ENCODE assay signal across 1 cellular context in the genomic region with DNA sequence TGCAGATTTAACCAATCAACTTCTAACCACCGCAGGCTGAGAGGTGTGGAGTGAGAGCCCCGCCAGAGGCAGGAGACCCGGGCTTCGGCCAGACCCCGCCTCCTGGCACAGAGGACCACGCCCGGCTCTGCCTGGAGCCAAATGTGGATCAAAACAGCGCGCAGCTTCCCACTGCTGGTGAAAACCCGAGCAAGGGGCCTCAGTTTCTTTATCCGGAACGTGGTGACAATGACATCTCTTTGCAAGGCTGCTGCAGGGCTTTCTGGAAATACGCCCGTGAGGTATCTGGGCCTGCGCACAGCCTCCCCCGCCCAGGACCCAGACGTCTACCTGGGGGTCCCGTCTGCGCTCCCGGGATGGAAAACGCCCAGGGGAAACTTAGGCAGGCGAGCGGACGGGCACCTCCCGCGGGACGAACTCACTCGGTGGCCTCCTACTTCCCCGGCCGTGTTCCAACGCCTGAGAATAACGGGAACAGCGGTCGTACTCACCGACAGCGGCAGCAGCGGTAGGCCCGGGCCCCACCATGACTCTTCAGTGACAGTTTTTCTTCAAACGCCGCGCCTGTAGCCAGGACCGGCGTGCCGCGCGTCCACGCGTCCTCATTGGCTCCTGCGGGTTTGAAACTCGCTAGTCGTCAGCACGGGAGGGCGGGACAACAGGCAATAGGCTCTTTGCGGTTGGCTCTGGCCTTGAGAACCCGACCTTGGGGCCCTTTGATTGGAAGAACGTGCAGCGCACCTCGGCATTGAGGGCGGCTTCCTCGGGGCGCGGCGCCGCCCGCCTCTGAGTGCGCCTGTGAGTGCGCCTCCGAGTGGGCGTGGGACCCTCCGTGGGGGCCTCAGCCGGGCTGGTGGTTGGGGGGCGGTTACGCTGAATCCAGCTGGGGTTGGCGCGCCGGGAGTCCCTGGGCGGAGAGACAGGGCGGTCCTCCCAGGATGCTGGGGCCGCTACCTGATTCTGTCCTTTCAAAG.
TF ChIP-seq lines count a peak whose summit lies in the region.

A gene with protein sequence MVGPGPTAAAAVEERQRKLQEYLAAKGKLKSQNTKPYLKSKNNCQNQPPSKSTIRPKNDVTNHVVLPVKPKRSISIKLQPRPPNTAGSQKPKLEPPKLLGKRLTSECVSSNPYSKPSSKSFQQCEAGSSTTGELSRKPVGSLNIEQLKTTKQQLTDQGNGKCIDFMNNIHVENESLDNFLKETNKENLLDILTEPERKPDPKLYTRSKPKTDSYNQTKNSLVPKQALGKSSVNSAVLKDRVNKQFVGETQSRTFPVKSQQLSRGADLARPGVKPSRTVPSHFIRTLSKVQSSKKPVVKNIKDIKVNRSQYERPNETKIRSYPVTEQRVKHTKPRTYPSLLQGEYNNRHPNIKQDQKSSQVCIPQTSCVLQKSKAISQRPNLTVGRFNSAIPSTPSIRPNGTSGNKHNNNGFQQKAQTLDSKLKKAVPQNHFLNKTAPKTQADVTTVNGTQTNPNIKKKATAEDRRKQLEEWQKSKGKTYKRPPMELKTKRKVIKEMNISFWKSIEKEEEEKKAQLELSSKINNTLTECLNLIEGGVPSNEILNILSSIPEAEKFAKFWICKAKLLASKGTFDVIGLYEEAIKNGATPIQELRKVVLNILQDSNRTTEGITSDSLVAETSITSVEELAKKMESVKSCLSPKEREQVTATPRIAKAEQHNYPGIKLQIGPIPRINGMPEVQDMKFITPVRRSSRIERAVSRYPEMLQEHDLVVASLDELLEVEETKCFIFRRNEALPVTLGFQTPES (minus strand): TSS at position 539 of the 974 bp plus-strand sequence. CDS start 11 bp downstream, at position 528.

TF ChIP-seq in GM12878, 131 proteins besides CTCF, POLR2A, EP300 and RAD21 (continued from another document and continues in another):
- TF ChIP-seq, protein P1, sequence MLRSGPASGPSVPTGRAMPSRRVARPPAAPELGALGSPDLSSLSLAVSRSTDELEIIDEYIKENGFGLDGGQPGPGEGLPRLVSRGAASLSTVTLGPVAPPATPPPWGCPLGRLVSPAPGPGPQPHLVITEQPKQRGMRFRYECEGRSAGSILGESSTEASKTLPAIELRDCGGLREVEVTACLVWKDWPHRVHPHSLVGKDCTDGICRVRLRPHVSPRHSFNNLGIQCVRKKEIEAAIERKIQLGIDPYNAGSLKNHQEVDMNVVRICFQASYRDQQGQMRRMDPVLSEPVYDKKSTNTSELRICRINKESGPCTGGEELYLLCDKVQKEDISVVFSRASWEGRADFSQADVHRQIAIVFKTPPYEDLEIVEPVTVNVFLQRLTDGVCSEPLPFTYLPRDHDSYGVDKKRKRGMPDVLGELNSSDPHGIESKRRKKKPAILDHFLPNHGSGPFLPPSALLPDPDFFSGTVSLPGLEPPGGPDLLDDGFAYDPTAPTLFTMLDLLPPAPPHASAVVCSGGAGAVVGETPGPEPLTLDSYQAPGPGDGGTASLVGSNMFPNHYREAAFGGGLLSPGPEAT (IDR thresholded peaks at IDR 0.05; ENCODE audit: low read depth): peak; percentile 50; the same call in 1 of the 2 replicates
- TF ChIP-seq TCF3 (IDR thresholded peaks at IDR 0.05; ENCODE audit: borderline replicate concordance, insufficient read depth, low read depth, low read length) (no peak), ETV6 (conservative IDR thresholded peaks at IDR 0.05 in 1 of 2, IDR thresholded peaks at IDR 0.05 in 1 of 2; ENCODE audit: borderline replicate concordance in 1 of 2, low read depth in 1 of 2) (no peak), ZNF217 (IDR thresholded peaks at IDR 0.05) (no peak), TCF12 (IDR thresholded peaks at IDR 0.05; ENCODE audit: low read depth, low read length) (no peak), HCFC1 (IDR thresholded peaks at IDR 0.05; ENCODE audit: low read length) (no peak; the same call in 1 of the 2 replicates), BRCA1 (IDR thresholded peaks at IDR 0.05; ENCODE audit: low read depth, low read length) (no peak), NFYA (IDR thresholded peaks at IDR 0.05; ENCODE audit: borderline replicate concordance, low read depth, low read length) (peak; percentile 72), ESRRA (IDR thresholded peaks at IDR 0.05; ENCODE audit: low read length) (no peak), MYC (IDR thresholded peaks at IDR 0.05; ENCODE audit: insufficient read depth, insufficient read length, insufficient replicate concordance, low read length, severe bottlenecking) (no peak), FOXK2 (IDR thresholded peaks at IDR 0.05) (0 out of 2 replicates have a peak, but pooled peaks have one; percentile 50), TCF7 (IDR thresholded peaks at IDR 0.05; ENCODE audit: borderline replicate concordance) (no peak), ATF7 (IDR thresholded peaks at IDR 0.05; ENCODE audit: low read depth) (no peak), MEF2A (IDR thresholded peaks at IDR 0.05; ENCODE audit: insufficient read depth, low read depth, low read length) (no peak), MTA3 (IDR thresholded peaks at IDR 0.05; ENCODE audit: borderline replicate concordance, low read length) (no peak), EGR1 (IDR thresholded peaks at IDR 0.05; ENCODE audit: borderline replicate concordance in 1 of 2, low read depth in 2 of 2, low read length in 2 of 2) (peak in 1 of 2 experiments; percentile 89; a peak in 2 of 3 replicates), KAT2A (conservative IDR thresholded peaks at IDR 0.05; ENCODE audit: control insufficient read depth, low read depth, low read length) (no peak), RBBP5 (conservative IDR thresholded peaks at IDR 0.05) (no peak), POLR2AphosphoS2 (IDR thresholded peaks at IDR 0.05; ENCODE audit: low read depth, low read length) (no peak), MEF2B (IDR thresholded peaks at IDR 0.05; ENCODE audit: partially characterized antibody, poor library complexity, severe bottlenecking) (no peak), RUNX3 (IDR thresholded peaks at IDR 0.05; ENCODE audit: low read length) (peak; percentile 80)
- TF ChIP-seq, protein P2, sequence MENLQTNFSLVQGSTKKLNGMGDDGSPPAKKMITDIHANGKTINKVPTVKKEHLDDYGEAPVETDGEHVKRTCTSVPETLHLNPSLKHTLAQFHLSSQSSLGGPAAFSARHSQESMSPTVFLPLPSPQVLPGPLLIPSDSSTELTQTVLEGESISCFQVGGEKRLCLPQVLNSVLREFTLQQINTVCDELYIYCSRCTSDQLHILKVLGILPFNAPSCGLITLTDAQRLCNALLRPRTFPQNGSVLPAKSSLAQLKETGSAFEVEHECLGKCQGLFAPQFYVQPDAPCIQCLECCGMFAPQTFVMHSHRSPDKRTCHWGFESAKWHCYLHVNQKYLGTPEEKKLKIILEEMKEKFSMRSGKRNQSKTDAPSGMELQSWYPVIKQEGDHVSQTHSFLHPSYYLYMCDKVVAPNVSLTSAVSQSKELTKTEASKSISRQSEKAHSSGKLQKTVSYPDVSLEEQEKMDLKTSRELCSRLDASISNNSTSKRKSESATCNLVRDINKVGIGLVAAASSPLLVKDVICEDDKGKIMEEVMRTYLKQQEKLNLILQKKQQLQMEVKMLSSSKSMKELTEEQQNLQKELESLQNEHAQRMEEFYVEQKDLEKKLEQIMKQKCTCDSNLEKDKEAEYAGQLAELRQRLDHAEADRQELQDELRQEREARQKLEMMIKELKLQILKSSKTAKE (IDR thresholded peaks at IDR 0.05; ENCODE audit: low read depth, poor library complexity, severe bottlenecking): no peak
- TF ChIP-seq, protein P3, sequence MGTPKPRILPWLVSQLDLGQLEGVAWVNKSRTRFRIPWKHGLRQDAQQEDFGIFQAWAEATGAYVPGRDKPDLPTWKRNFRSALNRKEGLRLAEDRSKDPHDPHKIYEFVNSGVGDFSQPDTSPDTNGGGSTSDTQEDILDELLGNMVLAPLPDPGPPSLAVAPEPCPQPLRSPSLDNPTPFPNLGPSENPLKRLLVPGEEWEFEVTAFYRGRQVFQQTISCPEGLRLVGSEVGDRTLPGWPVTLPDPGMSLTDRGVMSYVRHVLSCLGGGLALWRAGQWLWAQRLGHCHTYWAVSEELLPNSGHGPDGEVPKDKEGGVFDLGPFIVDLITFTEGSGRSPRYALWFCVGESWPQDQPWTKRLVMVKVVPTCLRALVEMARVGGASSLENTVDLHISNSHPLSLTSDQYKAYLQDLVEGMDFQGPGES (IDR thresholded peaks at IDR 0.05): peak; percentile 80
- TF ChIP-seq, protein P4, sequence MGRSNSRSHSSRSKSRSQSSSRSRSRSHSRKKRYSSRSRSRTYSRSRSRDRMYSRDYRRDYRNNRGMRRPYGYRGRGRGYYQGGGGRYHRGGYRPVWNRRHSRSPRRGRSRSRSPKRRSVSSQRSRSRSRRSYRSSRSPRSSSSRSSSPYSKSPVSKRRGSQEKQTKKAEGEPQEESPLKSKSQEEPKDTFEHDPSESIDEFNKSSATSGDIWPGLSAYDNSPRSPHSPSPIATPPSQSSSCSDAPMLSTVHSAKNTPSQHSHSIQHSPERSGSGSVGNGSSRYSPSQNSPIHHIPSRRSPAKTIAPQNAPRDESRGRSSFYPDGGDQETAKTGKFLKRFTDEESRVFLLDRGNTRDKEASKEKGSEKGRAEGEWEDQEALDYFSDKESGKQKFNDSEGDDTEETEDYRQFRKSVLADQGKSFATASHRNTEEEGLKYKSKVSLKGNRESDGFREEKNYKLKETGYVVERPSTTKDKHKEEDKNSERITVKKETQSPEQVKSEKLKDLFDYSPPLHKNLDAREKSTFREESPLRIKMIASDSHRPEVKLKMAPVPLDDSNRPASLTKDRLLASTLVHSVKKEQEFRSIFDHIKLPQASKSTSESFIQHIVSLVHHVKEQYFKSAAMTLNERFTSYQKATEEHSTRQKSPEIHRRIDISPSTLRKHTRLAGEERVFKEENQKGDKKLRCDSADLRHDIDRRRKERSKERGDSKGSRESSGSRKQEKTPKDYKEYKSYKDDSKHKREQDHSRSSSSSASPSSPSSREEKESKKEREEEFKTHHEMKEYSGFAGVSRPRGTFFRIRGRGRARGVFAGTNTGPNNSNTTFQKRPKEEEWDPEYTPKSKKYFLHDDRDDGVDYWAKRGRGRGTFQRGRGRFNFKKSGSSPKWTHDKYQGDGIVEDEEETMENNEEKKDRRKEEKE (IDR thresholded peaks at IDR 0.05): no peak
- TF ChIP-seq, protein P5, sequence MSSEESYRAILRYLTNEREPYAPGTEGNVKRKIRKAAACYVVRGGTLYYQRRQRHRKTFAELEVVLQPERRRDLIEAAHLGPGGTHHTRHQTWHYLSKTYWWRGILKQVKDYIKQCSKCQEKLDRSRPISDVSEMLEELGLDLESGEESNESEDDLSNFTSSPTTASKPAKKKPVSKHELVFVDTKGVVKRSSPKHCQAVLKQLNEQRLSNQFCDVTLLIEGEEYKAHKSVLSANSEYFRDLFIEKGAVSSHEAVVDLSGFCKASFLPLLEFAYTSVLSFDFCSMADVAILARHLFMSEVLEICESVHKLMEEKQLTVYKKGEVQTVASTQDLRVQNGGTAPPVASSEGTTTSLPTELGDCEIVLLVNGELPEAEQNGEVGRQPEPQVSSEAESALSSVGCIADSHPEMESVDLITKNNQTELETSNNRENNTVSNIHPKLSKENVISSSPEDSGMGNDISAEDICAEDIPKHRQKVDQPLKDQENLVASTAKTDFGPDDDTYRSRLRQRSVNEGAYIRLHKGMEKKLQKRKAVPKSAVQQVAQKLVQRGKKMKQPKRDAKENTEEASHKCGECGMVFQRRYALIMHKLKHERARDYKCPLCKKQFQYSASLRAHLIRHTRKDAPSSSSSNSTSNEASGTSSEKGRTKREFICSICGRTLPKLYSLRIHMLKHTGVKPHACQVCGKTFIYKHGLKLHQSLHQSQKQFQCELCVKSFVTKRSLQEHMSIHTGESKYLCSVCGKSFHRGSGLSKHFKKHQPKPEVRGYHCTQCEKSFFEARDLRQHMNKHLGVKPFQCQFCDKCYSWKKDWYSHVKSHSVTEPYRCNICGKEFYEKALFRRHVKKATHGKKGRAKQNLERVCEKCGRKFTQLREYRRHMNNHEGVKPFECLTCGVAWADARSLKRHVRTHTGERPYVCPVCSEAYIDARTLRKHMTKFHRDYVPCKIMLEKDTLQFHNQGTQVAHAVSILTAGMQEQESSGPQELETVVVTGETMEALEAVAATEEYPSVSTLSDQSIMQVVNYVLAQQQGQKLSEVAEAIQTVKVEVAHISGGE (CRISPR knock-in tag; IDR thresholded peaks at IDR 0.05): no peak
- TF ChIP-seq, protein P6, sequence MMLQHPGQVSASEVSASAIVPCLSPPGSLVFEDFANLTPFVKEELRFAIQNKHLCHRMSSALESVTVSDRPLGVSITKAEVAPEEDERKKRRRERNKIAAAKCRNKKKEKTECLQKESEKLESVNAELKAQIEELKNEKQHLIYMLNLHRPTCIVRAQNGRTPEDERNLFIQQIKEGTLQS (IDR thresholded peaks at IDR 0.05; ENCODE audit: borderline replicate concordance, extremely low read depth, low read depth, low read length): no peak
- TF ChIP-seq, protein P7, sequence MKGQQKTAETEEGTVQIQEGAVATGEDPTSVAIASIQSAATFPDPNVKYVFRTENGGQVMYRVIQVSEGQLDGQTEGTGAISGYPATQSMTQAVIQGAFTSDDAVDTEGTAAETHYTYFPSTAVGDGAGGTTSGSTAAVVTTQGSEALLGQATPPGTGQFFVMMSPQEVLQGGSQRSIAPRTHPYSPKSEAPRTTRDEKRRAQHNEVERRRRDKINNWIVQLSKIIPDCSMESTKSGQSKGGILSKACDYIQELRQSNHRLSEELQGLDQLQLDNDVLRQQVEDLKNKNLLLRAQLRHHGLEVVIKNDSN (IDR thresholded peaks at IDR 0.05; ENCODE audit: borderline replicate concordance, extremely low read length, insufficient read depth, low read depth, low read length): no peak
- TF ChIP-seq, protein P8, sequence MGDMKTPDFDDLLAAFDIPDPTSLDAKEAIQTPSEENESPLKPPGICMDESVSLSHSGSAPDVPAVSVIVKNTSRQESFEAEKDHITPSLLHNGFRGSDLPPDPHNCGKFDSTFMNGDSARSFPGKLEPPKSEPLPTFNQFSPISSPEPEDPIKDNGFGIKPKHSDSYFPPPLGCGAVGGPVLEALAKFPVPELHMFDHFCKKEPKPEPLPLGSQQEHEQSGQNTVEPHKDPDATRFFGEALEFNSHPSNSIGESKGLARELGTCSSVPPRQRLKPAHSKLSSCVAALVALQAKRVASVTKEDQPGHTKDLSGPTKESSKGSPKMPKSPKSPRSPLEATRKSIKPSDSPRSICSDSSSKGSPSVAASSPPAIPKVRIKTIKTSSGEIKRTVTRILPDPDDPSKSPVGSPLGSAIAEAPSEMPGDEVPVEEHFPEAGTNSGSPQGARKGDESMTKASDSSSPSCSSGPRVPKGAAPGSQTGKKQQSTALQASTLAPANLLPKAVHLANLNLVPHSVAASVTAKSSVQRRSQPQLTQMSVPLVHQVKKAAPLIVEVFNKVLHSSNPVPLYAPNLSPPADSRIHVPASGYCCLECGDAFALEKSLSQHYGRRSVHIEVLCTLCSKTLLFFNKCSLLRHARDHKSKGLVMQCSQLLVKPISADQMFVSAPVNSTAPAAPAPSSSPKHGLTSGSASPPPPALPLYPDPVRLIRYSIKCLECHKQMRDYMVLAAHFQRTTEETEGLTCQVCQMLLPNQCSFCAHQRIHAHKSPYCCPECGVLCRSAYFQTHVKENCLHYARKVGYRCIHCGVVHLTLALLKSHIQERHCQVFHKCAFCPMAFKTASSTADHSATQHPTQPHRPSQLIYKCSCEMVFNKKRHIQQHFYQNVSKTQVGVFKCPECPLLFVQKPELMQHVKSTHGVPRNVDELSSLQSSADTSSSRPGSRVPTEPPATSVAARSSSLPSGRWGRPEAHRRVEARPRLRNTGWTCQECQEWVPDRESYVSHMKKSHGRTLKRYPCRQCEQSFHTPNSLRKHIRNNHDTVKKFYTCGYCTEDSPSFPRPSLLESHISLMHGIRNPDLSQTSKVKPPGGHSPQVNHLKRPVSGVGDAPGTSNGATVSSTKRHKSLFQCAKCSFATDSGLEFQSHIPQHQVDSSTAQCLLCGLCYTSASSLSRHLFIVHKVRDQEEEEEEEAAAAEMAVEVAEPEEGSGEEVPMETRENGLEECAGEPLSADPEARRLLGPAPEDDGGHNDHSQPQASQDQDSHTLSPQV (IDR thresholded peaks at IDR 0.05): no peak
